6 cellular contexts compared by ENCODE assay signal in the genomic region with DNA sequence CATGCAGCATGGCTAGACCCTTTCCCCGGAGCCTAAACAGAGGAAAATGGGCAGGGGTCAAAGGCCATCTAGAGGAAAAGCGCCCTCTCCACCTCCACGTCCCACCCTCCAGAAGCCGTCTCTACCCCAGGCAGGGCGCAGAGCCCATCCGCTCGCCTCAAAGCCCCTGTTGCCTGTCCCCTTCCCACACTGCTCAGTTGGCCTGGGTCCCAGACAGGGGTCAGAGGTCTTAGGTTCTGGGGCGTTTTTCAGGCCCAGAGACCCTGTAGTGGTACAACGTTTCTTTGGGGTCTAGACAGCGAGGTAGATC. TPM values are rescaled to one million over a fixed set of nuclear protein-coding genes. Genes with fewer than 3 reads are reported as not detected.
DNase-seq lines count a peak whose midpoint lies in the region; ATAC-seq and TF ChIP-seq lines count a peak whose summit lies in the region.

No MANE protein-coding gene starts in this region.

- H3K9ac ChIP-seq in muscle layer of colon (ENCODE audit: low read length), result peak overlapping the region; percentile 72

- peak; percentile 11 for ATAC-seq in HG02852 (IDR thresholded peaks at IDR 0.05; ENCODE audit: unreplicated experiment)

- H3K27ac ChIP-seq in adipose tissue (ENCODE audit: low read depth, low read length) (peak overlapping the region; percentile 9), muscle layer of colon (ENCODE audit: low read depth, low read length) (peak overlapping the region; percentile 100)

- no peaks in the 10 kb centered on the region for H3K27me3 Mint-ChIP-seq in Calu3 (ENCODE audit: unreplicated experiment)

- BruUV-seq in Calu3 (replicated peaks; lab: Mats Ljungman, UMichigan), result TSS peak; percentile 39

- peak overlapping the region; percentile 84 for H3K4me3 Mint-ChIP-seq in Calu3 (ENCODE audit: low read depth, unreplicated experiment)

- H3K9me3 Mint-ChIP-seq in Calu3 (ENCODE audit: low read depth, unreplicated experiment), result no peaks in the 10 kb centered on the region

- no peaks in the 10 kb centered on the region for H3K27me3 ChIP-seq in muscle layer of colon (ENCODE audit: control insufficient read depth in 1 of 2, insufficient read depth in 2 of 2, low read length in 2 of 2)

- no peaks in the 10 kb centered on the region for H3K36me3 ChIP-seq in muscle layer of colon (ENCODE audit: insufficient read depth, low read length)

- no peaks in the 10 kb centered on the region for H3K4me1 Mint-ChIP-seq in Calu3 (ENCODE audit: low read depth, unreplicated experiment)

- H3K9me3 ChIP-seq in muscle layer of colon (ENCODE audit: low read length), result no peaks in the 10 kb centered on the region

- peaks cover 11% of the 10 kb centered on the region for H3K4me1 ChIP-seq in muscle layer of colon (ENCODE audit: insufficient read depth, low read length)

- H3K4me3 ChIP-seq in muscle layer of colon (ENCODE audit: low read depth in 1 of 2, low read length in 2 of 2), result peak overlapping the region; percentile 80 to 89

- H3K27ac Mint-ChIP-seq in Calu3 (ENCODE audit: unreplicated experiment), result peak overlapping the region; percentile 97

- no peak for TF ChIP-seq CTCF in Calu3 (IDR thresholded peaks at IDR 0.05; ENCODE audit: unreplicated experiment)

- H3K36me3 Mint-ChIP-seq in Calu3 (ENCODE audit: insufficient read depth, unreplicated experiment), result peaks cover 33% of the 10 kb centered on the region

- WGBS in adipose tissue, 3 donors, result 1 to 2% (median 2%) methylated on average over 10 of the region's 10 CpGs

- intact Hi-C loops in Calu3 (cut with micrococcal nuclease; ENCODE audit: unreplicated experiment), result no loop called here

- DNase-seq in Calu3 (no peak), KG1 (lab: John Stamatoyannopoulos, UW) (no peak), NCI-H146 treated with DMSO at 0.1 percent for 48 hours (lab: John Stamatoyannopoulos, UW; ENCODE audit: unreplicated experiment) (no peak)

- CTCF ChIA-PET in Calu3 (lab: Charles Lee), result interaction anchor here (0.6 to 2.5 kb wide), 9 partner anchors 9 to 463 kb away, joined by 3 to 28 read pairs (median 10); partner anchors contain the start of genes GRWD1 and KDELR1

RNA-seq across cellular contexts. Expression of gene TMEM143, which starts 0.3 kb away (rescaled TPM):
- total RNA-seq in Calu3 (2022), result 10.4 and 14.8 TPM in 2 replicates
- polyA plus RNA-seq in adipose tissue, result 10 to 100 TPM in 1 of 3 donors, 1 to 10 TPM in 2; 3.8 to 12.8 (median 7.4) TPM

RNA-seq across cellular contexts. Expression of gene SYNGR4, which starts 0.7 kb away (rescaled TPM):
- total RNA-seq in Calu3 (2022), result not detected in 2 replicates
- polyA plus RNA-seq in adipose tissue, result under 1 TPM in 1 of 3 donors, not detected in 2; 0.94 TPM

RNA-seq across cellular contexts. Expression of gene KDELR1, which starts 27.9 kb away (rescaled TPM):
- 185 and 194 TPM in 2 replicates for total RNA-seq in Calu3 (2022)
- 10 to 100 TPM; 86.8 to 98.2 (median 95.7) TPM for polyA plus RNA-seq in adipose tissue

RNA-seq across cellular contexts. Expression of gene GRIN2D, which starts 30.0 kb away (rescaled TPM):
- 0.15 TPM in 1 of 2 replicates, not detected in the other for total RNA-seq in Calu3 (2022)
- polyA plus RNA-seq in adipose tissue, result under 1 TPM; 0.07 to 0.34 (median 0.15) TPM

RNA-seq across cellular contexts. Expression of gene EMP3, which starts 38.1 kb away (rescaled TPM):
- 27.5 and 29.5 TPM in 2 replicates for total RNA-seq in Calu3 (2022)
- 100 to 1,000 TPM in 1 of 3 donors, 10 to 100 TPM in 1, 1 to 10 TPM in 1; 8.6 to 115 (median 89.1) TPM for polyA plus RNA-seq in adipose tissue
